Comparison of ENCODE assay signal across 8 cellular contexts in genomic region chr6:31702421-31702818, GRCh38. TPM values are rescaled to one million over a fixed set of nuclear protein-coding genes. Genes with fewer than 3 reads are reported as not detected.
A peak's percentile ranks its signal among the peaks of the same experiment; 100 is the strongest.
DNase-seq lines count a peak whose midpoint lies in the region; ATAC-seq and TF ChIP-seq lines count a peak whose summit lies in the region.

No MANE protein-coding gene starts in this region.

- H4K5ac ChIP-seq in IMR-90 (ENCODE audit: low read depth, low read length) = peak overlapping the region; percentile 13

- H3K36me3 ChIP-seq in BJ (ENCODE audit: control insufficient read depth, insufficient read depth, low read length) (peaks cover 1% of the 10 kb centered on the region; the same call in 1 of the 2 replicates), IMR-90 (ENCODE audit: control insufficient read depth, insufficient read depth, low read length) (peaks cover 12% of the 10 kb centered on the region)

- H2AFZ ChIP-seq in IMR-90 (replicated peaks; ENCODE audit: low read length, poor library complexity) = peak overlapping the region; percentile 92

- H2BK15ac ChIP-seq in IMR-90 (ENCODE audit: low read depth, low read length) = no peak overlapping the region

- peak overlapping the region; percentile 65 for H4K91ac ChIP-seq in IMR-90 (ENCODE audit: insufficient read depth, low read depth, low read length)

- H3K56ac ChIP-seq in IMR-90 (ENCODE audit: extremely low read depth, insufficient read depth, low read length) = peak overlapping the region; percentile 77

- peaks cover 6% of the 10 kb centered on the region for H3K4me1 ChIP-seq in IMR-90 (ENCODE audit: control insufficient read depth, insufficient read depth, low read length)

- H2BK5ac ChIP-seq in IMR-90 (ENCODE audit: low read depth, low read length, poor library complexity, severe bottlenecking) = peak overlapping the region; percentile 79

- 0 out of 2 replicates have a peak, but pooled peaks cover 11% of the 10 kb centered on the region for H4K20me1 ChIP-seq in IMR-90 (ENCODE audit: insufficient read depth, low read length)

- H2AK9ac ChIP-seq in IMR-90 (replicated peaks; ENCODE audit: low read depth, low read length, poor library complexity) = peak overlapping the region; percentile 88

- dilution Hi-C loops in IMR-90 (cut with HindIII; ENCODE audit: low sequenced_read_pairs, unreplicated experiment) = no loop called here

- no peak; the same call in 1 of the 2 replicates for TF ChIP-seq RAD21 in IMR-90 (IDR thresholded peaks at IDR 0.05; ENCODE audit: low read length)

- DNase-seq in BJ (ENCODE audit: low read depth) = no peak
- no peak for DNase-seq in IMR-90
- DNase-seq in iPS-NIHi7 (ENCODE audit: extremely low spot score) = peak; percentile 54
- peak; percentile 16 to 18 for DNase-seq in stimulated activated CD4-positive, alpha-beta T cell treated with anti-CD3 and anti-CD28 coated beads, Interleukin-4, amount 100 ng/mL, for 4 hours
- no peak for DNase-seq in NOMO-1 treated with dmso at 0.1 percent for 144 hours (lab: John Stamatoyannopoulos, UW; ENCODE audit: unreplicated experiment)
- no peak for DNase-seq in DMS53 treated with DMSO at 0.1 percent for 48 hours (lab: John Stamatoyannopoulos, UW; ENCODE audit: unreplicated experiment)

- peaks cover 10% of the 10 kb centered on the region for H3K9me1 ChIP-seq in IMR-90 (ENCODE audit: insufficient read depth, low read length)

- H2BK120ac ChIP-seq in IMR-90 (ENCODE audit: low read depth, low read length) = no peak overlapping the region; the same call in 1 of the 2 replicates

- CTCF ChIA-PET in BJ (lab: Yijun Ruan, JAX) = interaction anchor here (1.1 to 1.9 kb wide), 2 partner anchors 13 to 187 kb away, joined by 3 to 4 read pairs; no protein-coding TSS in a partner anchor
- CTCF ChIA-PET in IMR-90 (lab: Yijun Ruan, JAX) = interaction anchor here (1.1 to 1.3 kb wide), 2 partner anchors 13 to 89 kb away, joined by 3 read pairs; no protein-coding TSS in a partner anchor

- H3K4me3 ChIP-seq in BJ (ENCODE audit: low read depth, low read length) = peak overlapping the region; percentile 62
- H3K4me3 ChIP-seq in IMR-90 (ENCODE audit: insufficient read depth, low read depth, low read length) = peak overlapping the region; percentile 67

- ATAC-seq in IMR-90 (ENCODE audit: low read depth) (peak; percentile 16), HG02884 (IDR thresholded peaks at IDR 0.05; ENCODE audit: unreplicated experiment) (no peak)

- peak overlapping the region; percentile 70 for H3K4ac ChIP-seq in IMR-90 (ENCODE audit: low read depth, low read length)

- peak overlapping the region; percentile 6 for H2AK5ac ChIP-seq in IMR-90 (ENCODE audit: low read depth, low read length)

- peak overlapping the region; percentile 88 for H3K14ac ChIP-seq in IMR-90 (replicated peaks; ENCODE audit: low read depth, low read length)

- H3K27ac ChIP-seq in IMR-90 (ENCODE audit: insufficient read depth, low read length) (peak overlapping the region; percentile 82), angular gyrus (ENCODE audit: low read depth, low read length) (peak overlapping the region; percentile 97)

- H2BK20ac ChIP-seq in IMR-90 (ENCODE audit: low read depth, low read length) = no peak overlapping the region

- peaks cover 21 to 40% of the 10 kb centered on the region in 2 experiments for H3K79me1 ChIP-seq in IMR-90 (ENCODE audit: low read depth in 1 of 2, low read length in 2 of 2)

- H3K18ac ChIP-seq in IMR-90 (ENCODE audit: low read depth, low read length) = peak overlapping the region; percentile 34

- H4K8ac ChIP-seq in IMR-90 (ENCODE audit: low read depth in 2 of 2, low read length in 2 of 2) = peak overlapping the region; percentile 43 to 70; a peak in 3 of 4 replicates

- TF ChIP-seq POLR2A in IMR-90 (IDR thresholded peaks at IDR 0.05; ENCODE audit: low read depth, low read length) = no peak

- H3K27me3 ChIP-seq in BJ (ENCODE audit: control insufficient read depth, insufficient read depth, low read length) (no peaks in the 10 kb centered on the region), IMR-90 (ENCODE audit: control insufficient read depth, insufficient read depth, low read length) (no peaks in the 10 kb centered on the region)

- peak overlapping the region; percentile 78 for H3K23ac ChIP-seq in IMR-90 (ENCODE audit: low read depth, low read length)

- intact Hi-C loops in IMR-90 (cut with micrococcal nuclease) = loop anchor here (2.0 kb wide), 2 partner anchors 28 to 128 kb away; no protein-coding TSS in a partner anchor

- POLR2A ChIA-PET in BJ (lab: Charles Lee) = interaction anchor here (0.7 kb wide), 1 partner anchor 62 kb away, joined by 4 read pairs; no protein-coding TSS in a partner anchor
- POLR2A ChIA-PET in IMR-90 (lab: Charles Lee; ENCODE audit: unreplicated experiment) = interaction anchor here (0.9 to 1.2 kb wide), 2 partner anchors 28 to 42 kb away, joined by 3 read pairs; partner anchors contain the start of gene C6orf47

- H3K9me3 ChIP-seq in IMR-90 (ENCODE audit: control insufficient read depth, insufficient read depth, low read length) = no peaks in the 10 kb centered on the region

- 0% methylated on average over 1 of the region's 8 CpGs; no CpG with 5 or more reads in 1 of the 2 experiments for WGBS in IMR-90 (ENCODE audit: extremely low coverage in 2 of 2, insufficient read length in 1 of 2), 2 experiments

- H3K9ac ChIP-seq in IMR-90 (ENCODE audit: low read depth, low read length) = peak overlapping the region; percentile 77

- in situ Hi-C loops in IMR-90 (cut with MboI; ENCODE audit: low sequenced_read_pairs) = no loop called here

- peak overlapping the region; percentile 97 for H3K4me2 ChIP-seq in IMR-90 (ENCODE audit: low read depth, low read length)

- BruUV-seq in IMR-90 (replicated peaks; lab: Mats Ljungman, UMichigan) = TSS peak; percentile 87

- TF ChIP-seq CTCF in BJ (IDR thresholded peaks at IDR 0.05; ENCODE audit: insufficient read depth, low read depth, low read length) (no peak), IMR-90 (conservative IDR thresholded peaks at IDR 0.05; ENCODE audit: low read depth, low read length) (no peak)

TF ChIP-seq in IMR-90, 13 proteins besides CTCF, POLR2A, EP300 and RAD21:
- TF ChIP-seq FOS (IDR thresholded peaks at IDR 0.05; ENCODE audit: low read depth, low read length) (no peak), MXI1 (IDR thresholded peaks at IDR 0.05; ENCODE audit: borderline replicate concordance, low read depth, low read length) (no peak), CHD1 (IDR thresholded peaks at IDR 0.05; ENCODE audit: low read depth, low read length) (no peak), NFE2L2 (IDR thresholded peaks at IDR 0.05; ENCODE audit: low read depth, low read length) (no peak), MAZ (IDR thresholded peaks at IDR 0.05; ENCODE audit: borderline replicate concordance, low read depth, low read length) (no peak), SMC3 (IDR thresholded peaks at IDR 0.05; ENCODE audit: low read depth, low read length) (no peak)

RNA-seq across cellular contexts. Expression of gene ABHD16A, which starts 0.7 kb away (rescaled TPM):
- polyA plus RNA-seq in BJ (2011; rRNA removed) = 44.2 and 53.3 TPM in 2 replicates
- polyA minus RNA-seq in BJ (2011; rRNA and poly(A)+ RNA removed) = 24.3 and 52.0 TPM in 2 replicates
- total RNA-seq in IMR-90 (2012; rRNA removed) = 30.3 and 35.1 TPM in 2 replicates
- 31.5 and 34.6 TPM in 2 replicates for polyA plus RNA-seq in IMR-90 (2012; rRNA removed)
- polyA plus RNA-seq in IMR-90 (2012; cell fraction: cytosol; rRNA removed) = 25.7 and 37.6 TPM in 2 replicates
- polyA plus RNA-seq in IMR-90 (2012; cell fraction: nucleus; rRNA removed; ENCODE audit: low replicate concordance) = 93.6 and 149 TPM in 2 replicates

RNA-seq across cellular contexts. Expression of gene LY6G6F, which starts 4.2 kb away (rescaled TPM):
- not detected in 2 replicates for polyA plus RNA-seq in BJ (2011; rRNA removed)
- not detected in 2 replicates for polyA minus RNA-seq in BJ (2011; rRNA and poly(A)+ RNA removed)
- not detected in 2 replicates for total RNA-seq in IMR-90 (2012; rRNA removed)
- not detected in 2 replicates for polyA plus RNA-seq in IMR-90 (2012; rRNA removed)
- polyA plus RNA-seq in IMR-90 (2012; cell fraction: cytosol; rRNA removed) = not detected in 2 replicates
- polyA plus RNA-seq in IMR-90 (2012; cell fraction: nucleus; rRNA removed; ENCODE audit: low replicate concordance) = not detected in 2 replicates

RNA-seq across cellular contexts. Expression of gene LY6G6D, which starts 12.7 kb away (rescaled TPM):
- polyA plus RNA-seq in BJ (2011; rRNA removed) = not detected in 2 replicates
- not detected in 2 replicates for polyA minus RNA-seq in BJ (2011; rRNA and poly(A)+ RNA removed)
- total RNA-seq in IMR-90 (2012; rRNA removed) = not detected in 2 replicates
- polyA plus RNA-seq in IMR-90 (2012; rRNA removed) = not detected in 2 replicates
- polyA plus RNA-seq in IMR-90 (2012; cell fraction: cytosol; rRNA removed) = not detected in 2 replicates
- polyA plus RNA-seq in IMR-90 (2012; cell fraction: nucleus; rRNA removed; ENCODE audit: low replicate concordance) = not detected in 2 replicates

RNA-seq across cellular contexts. Expression of gene LY6G6C, which starts 19.1 kb away (rescaled TPM):
- not detected in 2 replicates for polyA plus RNA-seq in BJ (2011; rRNA removed)
- not detected in 2 replicates for polyA minus RNA-seq in BJ (2011; rRNA and poly(A)+ RNA removed)
- not detected in 2 replicates for total RNA-seq in IMR-90 (2012; rRNA removed)
- polyA plus RNA-seq in IMR-90 (2012; rRNA removed) = not detected in 2 replicates
- polyA plus RNA-seq in IMR-90 (2012; cell fraction: cytosol; rRNA removed) = not detected in 2 replicates
- polyA plus RNA-seq in IMR-90 (2012; cell fraction: nucleus; rRNA removed; ENCODE audit: low replicate concordance) = 0.26 and 0.48 TPM in 2 replicates

RNA-seq across cellular contexts. Expression of gene MPIG6B, which starts 20.8 kb away (rescaled TPM):
- not detected in 2 replicates for polyA plus RNA-seq in BJ (2011; rRNA removed)
- not detected in 2 replicates for polyA minus RNA-seq in BJ (2011; rRNA and poly(A)+ RNA removed)
- not detected in 2 replicates for total RNA-seq in IMR-90 (2012; rRNA removed)
- not detected in 2 replicates for polyA plus RNA-seq in IMR-90 (2012; rRNA removed)
- not detected in 2 replicates for polyA plus RNA-seq in IMR-90 (2012; cell fraction: cytosol; rRNA removed)
- polyA plus RNA-seq in IMR-90 (2012; cell fraction: nucleus; rRNA removed; ENCODE audit: low replicate concordance) = 0.03 TPM in 1 of 2 replicates, not detected in the other

Comparison
In these comparisons a context has a peak if more than half of its experiments do, and no peak if none do; other contexts are left out.
1. DNase-seq: peak in iPS-NIHi7 (single experiment) and stimulated activated CD4-positive, alpha-beta T cell treated with anti-CD3 and anti-CD28 coated beads, Interleukin-4, amount 100 ng/mL, for 4 hours (2 of 2); none in BJ (single experiment), IMR-90 (single experiment), NOMO-1 treated with dmso at 0.1 percent for 144 hours (single experiment) and DMS53 treated with DMSO at 0.1 percent for 48 hours (single experiment).